ENCODE assay signal across 8 cellular contexts in the genomic region with DNA sequence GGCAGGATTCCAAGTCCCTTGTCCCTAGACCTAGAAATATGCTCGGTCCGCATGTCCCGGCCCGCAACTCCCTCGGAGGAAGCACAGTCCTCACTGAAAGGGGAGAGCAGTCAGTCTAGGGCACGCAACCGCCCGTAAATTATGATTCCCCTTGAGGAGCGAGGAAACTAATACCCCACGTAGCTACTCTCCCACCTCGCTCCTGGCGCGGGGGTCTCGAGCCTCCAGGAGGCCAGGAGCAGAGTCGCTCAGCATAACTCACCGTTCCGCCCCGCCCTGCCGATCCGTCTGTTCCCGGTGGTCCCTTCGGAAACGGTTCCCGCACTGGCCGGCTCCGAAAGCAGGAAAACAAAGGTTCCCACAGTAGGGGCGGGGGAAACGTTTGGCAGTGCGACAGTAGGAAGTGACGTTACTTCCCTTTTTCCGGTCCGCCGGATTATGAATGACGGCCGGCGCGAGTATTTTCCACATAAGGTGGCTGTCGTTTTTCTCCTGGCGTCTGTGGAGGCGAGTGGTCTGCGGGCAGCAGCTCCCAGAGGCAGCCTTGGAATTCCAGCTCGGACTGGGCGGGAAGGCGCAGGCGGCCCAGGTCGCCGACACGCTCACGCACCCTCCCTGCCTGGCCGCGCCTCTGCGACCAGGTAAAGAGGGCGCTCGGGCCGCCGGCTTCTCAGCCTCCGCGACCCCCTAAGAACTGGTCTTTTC. TPM values are rescaled to one million over a fixed set of nuclear protein-coding genes. Genes with fewer than 3 reads are reported as not detected.
DNase-seq lines count a peak whose midpoint lies in the region; ATAC-seq and TF ChIP-seq lines count a peak whose summit lies in the region.

Gene GSTCD, plus strand, starts transcription at position 409 of the 705 bp plus-strand sequence. CDS start 8,830 bp downstream, outside the sequence.
A gene with protein sequence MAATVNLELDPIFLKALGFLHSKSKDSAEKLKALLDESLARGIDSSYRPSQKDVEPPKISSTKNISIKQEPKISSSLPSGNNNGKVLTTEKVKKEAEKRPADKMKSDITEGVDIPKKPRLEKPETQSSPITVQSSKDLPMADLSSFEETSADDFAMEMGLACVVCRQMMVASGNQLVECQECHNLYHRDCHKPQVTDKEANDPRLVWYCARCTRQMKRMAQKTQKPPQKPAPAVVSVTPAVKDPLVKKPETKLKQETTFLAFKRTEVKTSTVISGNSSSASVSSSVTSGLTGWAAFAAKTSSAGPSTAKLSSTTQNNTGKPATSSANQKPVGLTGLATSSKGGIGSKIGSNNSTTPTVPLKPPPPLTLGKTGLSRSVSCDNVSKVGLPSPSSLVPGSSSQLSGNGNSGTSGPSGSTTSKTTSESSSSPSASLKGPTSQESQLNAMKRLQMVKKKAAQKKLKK (minus strand): TSS at position 314 of the 705 bp plus-strand sequence. CDS start 8,684 bp downstream, outside the sequence.

- peak within 1 kb of the TSS; percentile 80 for H3K27ac ChIP-seq in upper lobe of right lung

- ATAC-seq in HG02870 (IDR thresholded peaks at IDR 0.05; ENCODE audit: unreplicated experiment) = peak; percentile 63
- ATAC-seq in left cardiac atrium = peak; percentile 99
- ATAC-seq in upper lobe of right lung = peak; percentile 100

- TF ChIP-seq CTCF in GM13976 (IDR thresholded peaks at IDR 0.05; ENCODE audit: borderline replicate concordance, control extremely low read depth, extremely low read depth, insufficient read depth, missing control alignments) (no peak), upper lobe of right lung (IDR thresholded peaks at IDR 0.05) (no peak)

- no peaks in the 10 kb centered on the region for H3K9me3 ChIP-seq in upper lobe of right lung

- peak within 1 kb of the TSS; percentile 85 for H3K4me3 ChIP-seq in upper lobe of right lung

- DNase-seq in GM13976 (ENCODE audit: low spot score) (peak; percentile 86), NCI-H146 treated with DMSO at 0.1 percent for 48 hours (lab: John Stamatoyannopoulos, UW; ENCODE audit: unreplicated experiment) (peak; percentile 14), amniotic stem cell (lab: John Stamatoyannopoulos, UW) (peak; percentile 88), left cardiac atrium (peak; percentile 92), posterior vena cava (ENCODE audit: low spot score) (peak; percentile 97), upper lobe of right lung (peak; percentile 94)

- intact Hi-C loops in T-helper 1 cell treated with Interleukin-12 subunit alpha and Interleukin-12 subunit beta and Interleukin-4 antibody, amounts not matched to agents 30 ng/mL and 1 ng/mL, for 36 hours (cut with micrococcal nuclease) = loop anchor here (1.0 to 5.0 kb wide), 8 partner anchors 24 to 771 kb away; partner anchors contain the start of genes AIMP1, TBCK and TET2
- intact Hi-C loops in left cardiac atrium (cut with DNase I) (no loop called here), posterior vena cava (cut with DNase I) (no loop called here), upper lobe of right lung (cut with DNase I) (no loop called here)

- in situ Hi-C loops in GM13976 (cut with MboI; ENCODE audit: low sequenced_read_pairs, unreplicated experiment) = no loop called here

- H3K4me1 ChIP-seq in upper lobe of right lung = peaks cover 16% of the 10 kb centered on the region

- H3K36me3 ChIP-seq in upper lobe of right lung = no peaks in the 10 kb centered on the region

- H3K27me3 ChIP-seq in upper lobe of right lung = no peaks in the 10 kb centered on the region

RNA-seq across cellular contexts. Expression of gene GSTCD, which starts in this region (rescaled TPM):
- 9.5 and 11.3 TPM in 2 replicates for total RNA-seq in T-helper 1 cell treated with Interleukin-12 subunit alpha and Interleukin-12 subunit beta and Interleukin-4 antibody, amounts not matched to agents 30 ng/mL and 1 ng/mL, for 36 hours
- 1 to 10 TPM; 5.0 to 5.4 TPM for total RNA-seq in left cardiac atrium
- 10 to 100 TPM in 1 of 2 donors, 1 to 10 TPM in 1; 7.8 to 14.0 TPM for total RNA-seq in posterior vena cava
- total RNA-seq in upper lobe of right lung = 10.2 TPM

RNA-seq across cellular contexts. Expression of the second gene that starts in this region (rescaled TPM):
- total RNA-seq in T-helper 1 cell treated with Interleukin-12 subunit alpha and Interleukin-12 subunit beta and Interleukin-4 antibody, amounts not matched to agents 30 ng/mL and 1 ng/mL, for 36 hours = 17.6 and 18.9 TPM in 2 replicates
- total RNA-seq in left cardiac atrium = 10 to 100 TPM; 18.0 to 19.7 TPM
- 10 to 100 TPM; 20.1 to 20.4 TPM for total RNA-seq in posterior vena cava
- 20.2 TPM for total RNA-seq in upper lobe of right lung

Comparison
In these comparisons a context has a peak if more than half of its experiments do, and no peak if none do; other contexts are left out.
1. Peak in every context shown above with its lines: DNase-seq, ATAC-seq, H3K4me3 ChIP-seq and H3K27ac ChIP-seq.
2. DNase-seq: peak in every context shown above with its lines; median percentile 97 in posterior vena cava; 94 in upper lobe of right lung; 92 in left cardiac atrium; 88 in amniotic stem cell; 86 in GM13976; 14 in NCI-H146 treated with DMSO at 0.1 percent for 48 hours.